ENCODE assay signal across 8 cellular contexts in genomic region chr18:23228102-23229051, GRCh38.
A peak's percentile ranks its signal among the peaks of the same experiment; 100 is the strongest.
DNase-seq lines count a peak whose midpoint lies in the region; ATAC-seq and TF ChIP-seq lines count a peak whose summit lies in the region.

No MANE protein-coding gene starts in this region.

- H3K9me3 Mint-ChIP-seq in activated CD4-positive, alpha-beta memory T cell treated with anti-CD3 and anti-CD28 coated beads for 36 hours: peaks cover 7% of the 10 kb centered on the region
- H3K9me3 Mint-ChIP-seq in memory B cell: no peaks in the 10 kb centered on the region

- intact Hi-C loops in activated CD4-positive, alpha-beta memory T cell treated with anti-CD3 and anti-CD28 coated beads for 36 hours (cut with micrococcal nuclease): no loop called here

- CTCF ChIA-PET in activated CD4-positive, alpha-beta memory T cell treated with anti-CD3 and anti-CD28 coated beads for 36 hours (lab: Charles Lee): interaction anchor here (1.0 to 1.2 kb wide), 2 partner anchors 97 to 299 kb away, joined by 3 read pairs; no protein-coding TSS in a partner anchor

- H3K4me1 Mint-ChIP-seq in activated CD4-positive, alpha-beta memory T cell treated with anti-CD3 and anti-CD28 coated beads for 36 hours (ENCODE audit: low read depth): peaks cover 59% of the 10 kb centered on the region
- peaks cover 37% of the 10 kb centered on the region for H3K4me1 Mint-ChIP-seq in memory B cell

- DNase-seq in NCI-H1694 (lab: John Stamatoyannopoulos, UW): peak; percentile 9
- no peak for DNase-seq in NCI-H1694 treated with DMSO at 0.1 percent for 48 hours (lab: John Stamatoyannopoulos, UW)
- peak; percentile 60 for DNase-seq in GM20000 (ENCODE audit: low spot score)
- peak; percentile 55 for DNase-seq in activated CD4-positive, alpha-beta memory T cell treated with anti-CD3 and anti-CD28 coated beads for 36 hours
- no peak for DNase-seq in memory B cell (ENCODE audit: low spot score in 2 of 2)
- no peak for DNase-seq in T-helper 9 cell
- DNase-seq in superior temporal gyrus (ENCODE audit: extremely low spot score): no peak

- no peak for TF ChIP-seq CTCF in GM20000 (IDR thresholded peaks at IDR 0.05; ENCODE audit: extremely low read depth, missing control alignments)

- peaks cover 3% of the 10 kb centered on the region for H3K27me3 Mint-ChIP-seq in activated CD4-positive, alpha-beta memory T cell treated with anti-CD3 and anti-CD28 coated beads for 36 hours
- peaks cover 6% of the 10 kb centered on the region for H3K27me3 Mint-ChIP-seq in memory B cell

- peak overlapping the region; percentile 41 for H3K4me3 Mint-ChIP-seq in activated CD4-positive, alpha-beta memory T cell treated with anti-CD3 and anti-CD28 coated beads for 36 hours
- H3K4me3 Mint-ChIP-seq in memory B cell: no peak overlapping the region

- ATAC-seq in HG03469 (IDR thresholded peaks at IDR 0.05; ENCODE audit: unreplicated experiment) (peak; percentile 24), memory B cell (ENCODE audit: low read depth) (peak; percentile 13)

- H3K36me3 Mint-ChIP-seq in activated CD4-positive, alpha-beta memory T cell treated with anti-CD3 and anti-CD28 coated beads for 36 hours: peaks cover 3% of the 10 kb centered on the region
- H3K36me3 Mint-ChIP-seq in memory B cell: no peaks in the 10 kb centered on the region

- POLR2A ChIA-PET in activated CD4-positive, alpha-beta memory T cell treated with anti-CD3 and anti-CD28 coated beads for 36 hours (lab: Charles Lee): interaction anchor here (0.6 kb wide), 1 partner anchor 93 kb away, joined by 3 read pairs; no protein-coding TSS in a partner anchor

- peak overlapping the region; percentile 67 for H3K27ac Mint-ChIP-seq in activated CD4-positive, alpha-beta memory T cell treated with anti-CD3 and anti-CD28 coated beads for 36 hours
- peak overlapping the region; percentile 88 for H3K27ac Mint-ChIP-seq in memory B cell

Comparison
In these comparisons a context has a peak if more than half of its experiments do, and no peak if none do; other contexts are left out.
1. DNase-seq: peak in NCI-H1694 (single experiment), GM20000 (single experiment) and activated CD4-positive, alpha-beta memory T cell treated with anti-CD3 and anti-CD28 coated beads for 36 hours (single experiment); none in NCI-H1694 treated with DMSO at 0.1 percent for 48 hours (single experiment), memory B cell (0 of 2), T-helper 9 cell (single experiment) and superior temporal gyrus (single experiment).